ENCODE assay signal across 9 cellular contexts in genomic region chr20:46399401-46399800, GRCh38.
A peak's percentile ranks its signal among the peaks of the same experiment; 100 is the strongest.
DNase-seq lines count a peak whose midpoint lies in the region; ATAC-seq and TF ChIP-seq lines count a peak whose summit lies in the region.
"Had no signal": no experiment of that assay in that cellular context is flagged by ENCODE, and none has a peak within 500 bp of the region (broad histone marks: within the 10 kb centered on the region; RNA-seq: fewer than 3 reads in every experiment).

No MANE protein-coding gene starts in this region.

- no peaks in the 10 kb centered on the region for H3K9me3 ChIP-seq in WERI-Rb-1 (ENCODE audit: severe bottlenecking)

- no peak overlapping the region for H3K4me3 ChIP-seq in WERI-Rb-1 (ENCODE audit: low read depth, low read length)

- TF ChIP-seq CTCF in WERI-Rb-1 (IDR thresholded peaks at IDR 0.05; ENCODE audit: low read depth, low read length): no peak

- no peak for ATAC-seq in HG02571 (IDR thresholded peaks at IDR 0.05; ENCODE audit: unreplicated experiment)

- H3K27me3 ChIP-seq in WERI-Rb-1 (ENCODE audit: insufficient read depth, low read depth, severe bottlenecking) (no peaks in the 10 kb centered on the region), layer of hippocampus (ENCODE audit: control insufficient read depth, insufficient read depth, low read length) (no peaks in the 10 kb centered on the region)

- DNase-seq in NCI-H510A treated with DMSO at 0.1 percent for 48 hours (lab: John Stamatoyannopoulos, UW): peak; percentile 45
- DNase-seq in NCI-H510A (lab: John Stamatoyannopoulos, UW): no peak
- no peak for DNase-seq in WERI-Rb-1
- no peak for DNase-seq in substantia nigra (lab: John Stamatoyannopoulos, UW)
- no peak for DNase-seq in iPS-NIHi7 (ENCODE audit: extremely low spot score)
- no peak for DNase-seq in NK-92 (lab: John Stamatoyannopoulos, UW; ENCODE audit: unreplicated experiment)
- DNase-seq: activated CD4-positive, alpha-beta T cell treated with anti-CD3 and anti-CD28 coated beads, Interleukin-2, amount 50 U/mL, for 4 hours had no signal

- H3K27ac ChIP-seq in WERI-Rb-1: peak overlapping the region; percentile 71; the same call in 1 of the 2 replicates
- H3K27ac ChIP-seq in layer of hippocampus (ENCODE audit: low read depth, low read length): peak overlapping the region; percentile 1
- peak overlapping the region; percentile 40 for H3K27ac ChIP-seq in substantia nigra (ENCODE audit: low read depth, low read length, poor library complexity, severe bottlenecking)

- peaks cover 37% of the 10 kb centered on the region for H3K36me3 ChIP-seq in WERI-Rb-1

Comparison
In these comparisons a context has a peak if more than half of its experiments do, and no peak if none do; other contexts are left out.
1. H3K27ac ChIP-seq: peak in every context shown above with its lines; median percentile 71 in WERI-Rb-1; 40 in substantia nigra; 1 in layer of hippocampus.